ENCODE assay signal across 1 cellular context in the genomic region with DNA sequence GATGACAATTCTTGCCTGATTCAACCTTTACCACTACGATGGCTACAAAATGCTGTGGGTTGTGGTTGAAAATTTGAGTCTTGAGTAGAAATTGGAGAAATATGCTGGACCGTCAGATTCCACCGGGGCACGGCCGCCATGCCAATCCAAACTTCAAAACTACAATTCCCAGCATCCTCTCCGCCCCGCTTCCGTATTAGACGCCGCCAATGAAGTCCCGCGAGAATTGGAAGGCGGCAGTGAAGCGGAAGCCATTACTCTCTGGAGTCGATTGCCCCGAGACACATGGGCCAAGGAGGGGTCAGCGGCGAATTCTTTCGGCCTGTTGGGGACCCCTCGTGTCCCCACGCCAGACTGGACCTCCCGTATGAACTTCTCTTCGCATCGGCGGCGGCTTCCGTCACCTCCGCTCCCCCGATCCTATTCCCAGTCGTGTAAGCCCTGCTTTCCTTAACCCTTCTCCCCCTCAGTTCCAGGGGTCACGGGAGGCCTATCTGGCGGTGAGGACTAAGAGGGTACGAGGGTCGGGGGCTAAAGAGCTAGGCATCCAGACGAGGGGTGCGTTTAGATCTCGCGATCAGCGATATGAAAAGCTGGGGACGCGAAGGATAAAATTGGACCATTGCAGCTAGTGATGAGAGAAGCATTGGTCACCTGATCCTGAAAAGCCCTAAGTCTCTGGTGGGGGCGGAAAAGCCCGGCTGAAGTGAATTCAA.
TF ChIP-seq lines count a peak whose summit lies in the region.

A gene (plus strand): TSS at position 239 of the 716 bp plus-strand sequence. CDS start 15,620 bp downstream, outside the sequence.

TF ChIP-seq in HepG2, 621 proteins besides CTCF, POLR2A, EP300 and RAD21 (continued from another document and continues in another):
- TF ChIP-seq, protein P1, sequence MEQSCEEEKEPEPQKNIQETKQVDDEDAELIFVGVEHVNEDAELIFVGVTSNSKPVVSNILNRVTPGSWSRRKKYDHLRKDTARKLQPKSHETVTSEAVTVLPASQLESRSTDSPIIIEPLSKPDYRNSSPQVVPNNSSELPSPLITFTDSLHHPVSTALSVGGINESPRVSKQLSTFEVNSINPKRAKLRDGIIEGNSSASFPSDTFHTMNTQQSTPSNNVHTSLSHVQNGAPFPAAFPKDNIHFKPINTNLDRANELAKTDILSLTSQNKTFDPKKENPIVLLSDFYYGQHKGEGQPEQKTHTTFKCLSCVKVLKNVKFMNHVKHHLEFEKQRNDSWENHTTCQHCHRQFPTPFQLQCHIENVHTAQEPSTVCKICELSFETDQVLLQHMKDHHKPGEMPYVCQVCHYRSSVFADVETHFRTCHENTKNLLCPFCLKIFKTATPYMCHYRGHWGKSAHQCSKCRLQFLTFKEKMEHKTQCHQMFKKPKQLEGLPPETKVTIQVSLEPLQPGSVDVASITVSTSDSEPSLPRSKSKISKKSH (CRISPR knock-in tag; IDR thresholded peaks at IDR 0.05; ENCODE audit: borderline replicate concordance) = peak; percentile 80
- TF ChIP-seq, protein P2, sequence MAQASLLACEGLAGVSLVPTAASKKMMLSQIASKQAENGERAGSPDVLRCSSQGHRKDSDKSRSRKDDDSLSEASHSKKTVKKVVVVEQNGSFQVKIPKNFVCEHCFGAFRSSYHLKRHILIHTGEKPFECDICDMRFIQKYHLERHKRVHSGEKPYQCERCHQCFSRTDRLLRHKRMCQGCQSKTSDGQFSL (CRISPR knock-in tag; IDR thresholded peaks at IDR 0.05) = no peak
- TF ChIP-seq ZNF792 (CRISPR knock-in tag; IDR thresholded peaks at IDR 0.05) (no peak), CHD2 (IDR thresholded peaks at IDR 0.05; ENCODE audit: low read depth, low read length) (peak; percentile 97), ZKSCAN8 (CRISPR knock-in tag; IDR thresholded peaks at IDR 0.05; ENCODE audit: borderline replicate concordance) (no peak), ZNF235 (CRISPR knock-in tag; IDR thresholded peaks at IDR 0.05; ENCODE audit: borderline replicate concordance) (0 out of 2 replicates have a peak, but pooled peaks have one; percentile 43), ZNF878 (CRISPR knock-in tag; IDR thresholded peaks at IDR 0.05) (no peak), ZBTB21 (CRISPR knock-in tag; IDR thresholded peaks at IDR 0.05) (no peak), SNAI1 (CRISPR knock-in tag; IDR thresholded peaks at IDR 0.05; ENCODE audit: borderline replicate concordance) (0 out of 2 replicates have a peak, but pooled peaks have one; percentile 32), CHCHD3 (CRISPR knock-in tag; IDR thresholded peaks at IDR 0.05) (0 out of 2 replicates have a peak, but pooled peaks have one; percentile 62), DPF2 (CRISPR knock-in tag; IDR thresholded peaks at IDR 0.05; ENCODE audit: borderline replicate concordance, low read depth) (no peak), NAIF1 (CRISPR knock-in tag; IDR thresholded peaks at IDR 0.05; ENCODE audit: borderline replicate concordance) (no peak), JUNB (CRISPR knock-in tag; IDR thresholded peaks at IDR 0.05; ENCODE audit: borderline replicate concordance) (no peak), ZNF598 (CRISPR knock-in tag; IDR thresholded peaks at IDR 0.05; ENCODE audit: borderline replicate concordance) (peak; percentile 74; the same call in 1 of the 2 replicates), HIVEP1 (CRISPR knock-in tag; IDR thresholded peaks at IDR 0.05) (peak; percentile 59; the same call in 1 of the 2 replicates), CREB1 (IDR thresholded peaks at IDR 0.05) (no peak), CREB1 (CRISPR knock-in tag; IDR thresholded peaks at IDR 0.05) (peak; percentile 91), ZIK1 (CRISPR knock-in tag; IDR thresholded peaks at IDR 0.05; ENCODE audit: borderline replicate concordance, low read depth) (no peak), NPAS2 (CRISPR knock-in tag; IDR thresholded peaks at IDR 0.05; ENCODE audit: borderline replicate concordance) (no peak), MEIS2 (CRISPR knock-in tag; IDR thresholded peaks at IDR 0.05) (no peak), ZNF772 (CRISPR knock-in tag; IDR thresholded peaks at IDR 0.05) (peak; percentile 71; the same call in 1 of the 2 replicates), ZNF17 (CRISPR knock-in tag; IDR thresholded peaks at IDR 0.05) (no peak), NBN (conservative IDR thresholded peaks at IDR 0.05) (no peak)
- TF ChIP-seq, protein P3, sequence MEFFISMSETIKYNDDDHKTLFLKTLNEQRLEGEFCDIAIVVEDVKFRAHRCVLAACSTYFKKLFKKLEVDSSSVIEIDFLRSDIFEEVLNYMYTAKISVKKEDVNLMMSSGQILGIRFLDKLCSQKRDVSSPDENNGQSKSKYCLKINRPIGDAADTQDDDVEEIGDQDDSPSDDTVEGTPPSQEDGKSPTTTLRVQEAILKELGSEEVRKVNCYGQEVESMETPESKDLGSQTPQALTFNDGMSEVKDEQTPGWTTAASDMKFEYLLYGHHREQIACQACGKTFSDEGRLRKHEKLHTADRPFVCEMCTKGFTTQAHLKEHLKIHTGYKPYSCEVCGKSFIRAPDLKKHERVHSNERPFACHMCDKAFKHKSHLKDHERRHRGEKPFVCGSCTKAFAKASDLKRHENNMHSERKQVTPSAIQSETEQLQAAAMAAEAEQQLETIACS (CRISPR knock-in tag; IDR thresholded peaks at IDR 0.05) = no peak
- TF ChIP-seq, protein P4, sequence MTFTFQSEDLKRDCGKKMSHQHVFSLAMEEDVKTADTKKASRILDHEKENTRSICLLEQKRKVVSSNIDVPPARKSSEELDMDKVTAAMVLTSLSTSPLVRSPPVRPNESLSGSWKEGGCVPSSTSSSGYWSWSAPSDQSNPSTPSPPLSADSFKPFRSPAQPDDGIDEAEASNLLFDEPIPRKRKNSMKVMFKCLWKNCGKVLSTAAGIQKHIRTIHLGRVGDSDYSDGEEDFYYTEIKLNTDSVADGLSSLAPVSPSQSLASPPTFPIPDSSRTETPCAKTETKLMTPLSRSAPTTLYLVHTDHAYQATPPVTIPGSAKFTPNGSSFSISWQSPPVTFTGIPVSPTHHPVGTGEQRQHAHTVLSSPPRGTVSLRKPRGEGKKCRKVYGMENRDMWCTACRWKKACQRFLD (CRISPR knock-in tag; IDR thresholded peaks at IDR 0.05; ENCODE audit: borderline replicate concordance) = 0 out of 2 replicates have a peak, but pooled peaks have one; percentile 69
- TF ChIP-seq, protein P5, sequence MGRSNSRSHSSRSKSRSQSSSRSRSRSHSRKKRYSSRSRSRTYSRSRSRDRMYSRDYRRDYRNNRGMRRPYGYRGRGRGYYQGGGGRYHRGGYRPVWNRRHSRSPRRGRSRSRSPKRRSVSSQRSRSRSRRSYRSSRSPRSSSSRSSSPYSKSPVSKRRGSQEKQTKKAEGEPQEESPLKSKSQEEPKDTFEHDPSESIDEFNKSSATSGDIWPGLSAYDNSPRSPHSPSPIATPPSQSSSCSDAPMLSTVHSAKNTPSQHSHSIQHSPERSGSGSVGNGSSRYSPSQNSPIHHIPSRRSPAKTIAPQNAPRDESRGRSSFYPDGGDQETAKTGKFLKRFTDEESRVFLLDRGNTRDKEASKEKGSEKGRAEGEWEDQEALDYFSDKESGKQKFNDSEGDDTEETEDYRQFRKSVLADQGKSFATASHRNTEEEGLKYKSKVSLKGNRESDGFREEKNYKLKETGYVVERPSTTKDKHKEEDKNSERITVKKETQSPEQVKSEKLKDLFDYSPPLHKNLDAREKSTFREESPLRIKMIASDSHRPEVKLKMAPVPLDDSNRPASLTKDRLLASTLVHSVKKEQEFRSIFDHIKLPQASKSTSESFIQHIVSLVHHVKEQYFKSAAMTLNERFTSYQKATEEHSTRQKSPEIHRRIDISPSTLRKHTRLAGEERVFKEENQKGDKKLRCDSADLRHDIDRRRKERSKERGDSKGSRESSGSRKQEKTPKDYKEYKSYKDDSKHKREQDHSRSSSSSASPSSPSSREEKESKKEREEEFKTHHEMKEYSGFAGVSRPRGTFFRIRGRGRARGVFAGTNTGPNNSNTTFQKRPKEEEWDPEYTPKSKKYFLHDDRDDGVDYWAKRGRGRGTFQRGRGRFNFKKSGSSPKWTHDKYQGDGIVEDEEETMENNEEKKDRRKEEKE (IDR thresholded peaks at IDR 0.05) = no peak
- TF ChIP-seq, protein P6, sequence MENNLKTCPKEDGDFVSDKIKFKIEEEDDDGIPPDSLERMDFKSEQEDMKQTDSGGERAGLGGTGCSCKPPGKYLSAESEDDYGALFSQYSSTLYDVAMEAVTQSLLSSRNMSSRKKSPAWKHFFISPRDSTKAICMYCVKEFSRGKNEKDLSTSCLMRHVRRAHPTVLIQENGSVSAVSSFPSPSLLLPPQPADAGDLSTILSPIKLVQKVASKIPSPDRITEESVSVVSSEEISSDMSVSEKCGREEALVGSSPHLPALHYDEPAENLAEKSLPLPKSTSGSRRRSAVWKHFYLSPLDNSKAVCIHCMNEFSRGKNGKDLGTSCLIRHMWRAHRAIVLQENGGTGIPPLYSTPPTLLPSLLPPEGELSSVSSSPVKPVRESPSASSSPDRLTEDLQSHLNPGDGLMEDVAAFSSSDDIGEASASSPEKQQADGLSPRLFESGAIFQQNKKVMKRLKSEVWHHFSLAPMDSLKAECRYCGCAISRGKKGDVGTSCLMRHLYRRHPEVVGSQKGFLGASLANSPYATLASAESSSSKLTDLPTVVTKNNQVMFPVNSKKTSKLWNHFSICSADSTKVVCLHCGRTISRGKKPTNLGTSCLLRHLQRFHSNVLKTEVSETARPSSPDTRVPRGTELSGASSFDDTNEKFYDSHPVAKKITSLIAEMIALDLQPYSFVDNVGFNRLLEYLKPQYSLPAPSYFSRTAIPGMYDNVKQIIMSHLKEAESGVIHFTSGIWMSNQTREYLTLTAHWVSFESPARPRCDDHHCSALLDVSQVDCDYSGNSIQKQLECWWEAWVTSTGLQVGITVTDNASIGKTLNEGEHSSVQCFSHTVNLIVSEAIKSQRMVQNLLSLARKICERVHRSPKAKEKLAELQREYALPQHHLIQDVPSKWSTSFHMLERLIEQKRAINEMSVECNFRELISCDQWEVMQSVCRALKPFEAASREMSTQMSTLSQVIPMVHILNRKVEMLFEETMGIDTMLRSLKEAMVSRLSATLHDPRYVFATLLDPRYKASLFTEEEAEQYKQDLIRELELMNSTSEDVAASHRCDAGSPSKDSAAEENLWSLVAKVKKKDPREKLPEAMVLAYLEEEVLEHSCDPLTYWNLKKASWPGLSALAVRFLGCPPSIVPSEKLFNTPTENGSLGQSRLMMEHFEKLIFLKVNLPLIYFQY (CRISPR knock-in tag; IDR thresholded peaks at IDR 0.05; ENCODE audit: borderline replicate concordance) = no peak
- TF ChIP-seq, protein P7, sequence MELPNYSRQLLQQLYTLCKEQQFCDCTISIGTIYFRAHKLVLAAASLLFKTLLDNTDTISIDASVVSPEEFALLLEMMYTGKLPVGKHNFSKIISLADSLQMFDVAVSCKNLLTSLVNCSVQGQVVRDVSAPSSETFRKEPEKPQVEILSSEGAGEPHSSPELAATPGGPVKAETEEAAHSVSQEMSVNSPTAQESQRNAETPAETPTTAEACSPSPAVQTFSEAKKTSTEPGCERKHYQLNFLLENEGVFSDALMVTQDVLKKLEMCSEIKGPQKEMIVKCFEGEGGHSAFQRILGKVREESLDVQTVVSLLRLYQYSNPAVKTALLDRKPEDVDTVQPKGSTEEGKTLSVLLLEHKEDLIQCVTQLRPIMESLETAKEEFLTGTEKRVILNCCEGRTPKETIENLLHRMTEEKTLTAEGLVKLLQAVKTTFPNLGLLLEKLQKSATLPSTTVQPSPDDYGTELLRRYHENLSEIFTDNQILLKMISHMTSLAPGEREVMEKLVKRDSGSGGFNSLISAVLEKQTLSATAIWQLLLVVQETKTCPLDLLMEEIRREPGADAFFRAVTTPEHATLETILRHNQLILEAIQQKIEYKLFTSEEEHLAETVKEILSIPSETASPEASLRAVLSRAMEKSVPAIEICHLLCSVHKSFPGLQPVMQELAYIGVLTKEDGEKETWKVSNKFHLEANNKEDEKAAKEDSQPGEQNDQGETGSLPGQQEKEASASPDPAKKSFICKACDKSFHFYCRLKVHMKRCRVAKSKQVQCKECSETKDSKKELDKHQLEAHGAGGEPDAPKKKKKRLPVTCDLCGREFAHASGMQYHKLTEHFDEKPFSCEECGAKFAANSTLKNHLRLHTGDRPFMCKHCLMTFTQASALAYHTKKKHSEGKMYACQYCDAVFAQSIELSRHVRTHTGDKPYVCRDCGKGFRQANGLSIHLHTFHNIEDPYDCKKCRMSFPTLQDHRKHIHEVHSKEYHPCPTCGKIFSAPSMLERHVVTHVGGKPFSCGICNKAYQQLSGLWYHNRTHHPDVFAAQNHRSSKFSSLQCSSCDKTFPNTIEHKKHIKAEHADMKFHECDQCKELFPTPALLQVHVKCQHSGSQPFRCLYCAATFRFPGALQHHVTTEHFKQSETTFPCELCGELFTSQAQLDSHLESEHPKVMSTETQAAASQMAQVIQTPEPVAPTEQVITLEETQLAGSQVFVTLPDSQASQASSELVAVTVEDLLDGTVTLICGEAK (IDR thresholded peaks at IDR 0.05) = no peak
- TF ChIP-seq, protein P7 (CRISPR knock-in tag; IDR thresholded peaks at IDR 0.05) = 0 out of 2 replicates have a peak, but pooled peaks have one; percentile 23
- TF ChIP-seq, protein P8, sequence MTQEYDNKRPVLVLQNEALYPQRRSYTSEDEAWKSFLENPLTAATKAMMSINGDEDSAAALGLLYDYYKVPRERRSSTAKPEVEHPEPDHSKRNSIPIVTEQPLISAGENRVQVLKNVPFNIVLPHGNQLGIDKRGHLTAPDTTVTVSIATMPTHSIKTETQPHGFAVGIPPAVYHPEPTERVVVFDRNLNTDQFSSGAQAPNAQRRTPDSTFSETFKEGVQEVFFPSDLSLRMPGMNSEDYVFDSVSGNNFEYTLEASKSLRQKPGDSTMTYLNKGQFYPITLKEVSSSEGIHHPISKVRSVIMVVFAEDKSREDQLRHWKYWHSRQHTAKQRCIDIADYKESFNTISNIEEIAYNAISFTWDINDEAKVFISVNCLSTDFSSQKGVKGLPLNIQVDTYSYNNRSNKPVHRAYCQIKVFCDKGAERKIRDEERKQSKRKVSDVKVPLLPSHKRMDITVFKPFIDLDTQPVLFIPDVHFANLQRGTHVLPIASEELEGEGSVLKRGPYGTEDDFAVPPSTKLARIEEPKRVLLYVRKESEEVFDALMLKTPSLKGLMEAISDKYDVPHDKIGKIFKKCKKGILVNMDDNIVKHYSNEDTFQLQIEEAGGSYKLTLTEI (CRISPR knock-in tag; conservative IDR thresholded peaks at IDR 0.05) = no peak
